ENCODE assay signal across 1 cellular context in the genomic region with DNA sequence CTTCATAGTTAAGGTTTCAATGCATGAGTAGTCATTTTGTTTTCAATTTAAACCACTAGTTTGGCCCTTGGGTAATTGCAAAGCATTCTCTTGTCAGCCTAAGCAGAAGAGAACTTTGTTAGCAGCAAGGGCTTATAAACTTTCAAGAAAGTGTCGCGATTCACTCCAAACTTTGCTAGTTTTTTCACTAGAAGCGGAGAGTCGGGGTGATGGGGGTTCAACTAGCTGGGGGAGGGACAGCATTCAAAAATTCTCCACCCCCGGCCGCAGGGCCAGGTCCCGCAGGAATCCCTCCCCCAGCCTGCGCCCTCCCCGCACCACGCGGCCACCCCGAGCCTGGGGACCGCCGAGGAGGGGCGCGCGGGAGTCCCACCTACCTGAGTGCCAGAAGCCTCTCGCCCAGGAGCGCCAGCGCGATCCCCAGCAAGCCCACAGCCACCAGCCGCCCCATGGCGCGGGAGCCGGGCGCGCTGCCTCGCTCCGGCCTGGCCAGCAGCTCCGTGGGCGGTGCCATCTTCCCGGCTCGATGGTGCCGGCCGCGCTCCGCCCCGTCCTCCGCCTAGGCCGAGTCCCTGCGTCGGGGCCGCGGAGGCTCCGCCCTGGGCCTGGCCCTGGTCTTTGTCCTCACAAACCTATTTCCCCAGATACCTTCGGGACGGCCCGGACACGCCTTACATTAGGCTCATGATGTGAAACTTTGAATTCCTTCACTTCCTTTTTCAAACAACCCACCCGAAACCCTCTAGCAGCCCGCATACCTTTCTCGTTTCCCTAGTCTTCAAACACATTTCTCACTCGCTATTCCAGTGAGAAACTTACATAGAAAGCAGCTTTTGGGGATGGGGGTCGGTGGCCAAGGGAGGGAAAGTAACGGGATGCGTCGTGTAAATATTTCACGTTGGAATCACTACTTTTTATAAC.
TF ChIP-seq lines count a peak whose summit lies in the region.

A gene (minus strand): TSS at position 528 of the 921 bp plus-strand sequence. CDS start 77 bp downstream, at position 451.

TF ChIP-seq in K562, 482 proteins besides CTCF, POLR2A, EP300 and RAD21 (continued from another document and continues in another):
- TF ChIP-seq, protein P1, sequence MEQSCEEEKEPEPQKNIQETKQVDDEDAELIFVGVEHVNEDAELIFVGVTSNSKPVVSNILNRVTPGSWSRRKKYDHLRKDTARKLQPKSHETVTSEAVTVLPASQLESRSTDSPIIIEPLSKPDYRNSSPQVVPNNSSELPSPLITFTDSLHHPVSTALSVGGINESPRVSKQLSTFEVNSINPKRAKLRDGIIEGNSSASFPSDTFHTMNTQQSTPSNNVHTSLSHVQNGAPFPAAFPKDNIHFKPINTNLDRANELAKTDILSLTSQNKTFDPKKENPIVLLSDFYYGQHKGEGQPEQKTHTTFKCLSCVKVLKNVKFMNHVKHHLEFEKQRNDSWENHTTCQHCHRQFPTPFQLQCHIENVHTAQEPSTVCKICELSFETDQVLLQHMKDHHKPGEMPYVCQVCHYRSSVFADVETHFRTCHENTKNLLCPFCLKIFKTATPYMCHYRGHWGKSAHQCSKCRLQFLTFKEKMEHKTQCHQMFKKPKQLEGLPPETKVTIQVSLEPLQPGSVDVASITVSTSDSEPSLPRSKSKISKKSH (CRISPR knock-in tag; IDR thresholded peaks at IDR 0.05): no peak
- TF ChIP-seq MYNN (IDR thresholded peaks at IDR 0.05) (no peak), MYNN (CRISPR knock-in tag; IDR thresholded peaks at IDR 0.05) (no peak), CEBPG (CRISPR knock-in tag; IDR thresholded peaks at IDR 0.05) (no peak), CEBPG (tag; conservative IDR thresholded peaks at IDR 0.05 in 1 of 2, IDR thresholded peaks at IDR 0.05 in 1 of 2) (no peak), PRPF4 (IDR thresholded peaks at IDR 0.05; ENCODE audit: insufficient read depth, low read depth, low read length, poor library complexity, severe bottlenecking) (peak; percentile 23), HNRNPH1 (optimal IDR thresholded peaks at IDR 0.05; ENCODE audit: low read depth, low read length) (no peak), PRMT5 (CRISPR knock-in tag; IDR thresholded peaks at IDR 0.05) (no peak), HLTF (IDR thresholded peaks at IDR 0.05) (no peak), ZNF583 (CRISPR knock-in tag; IDR thresholded peaks at IDR 0.05) (no peak), ZNF174 (CRISPR knock-in tag; IDR thresholded peaks at IDR 0.05) (no peak), SLC30A9 (CRISPR knock-in tag; IDR thresholded peaks at IDR 0.05) (no peak), ILF3 (IDR thresholded peaks at IDR 0.05; ENCODE audit: borderline replicate concordance) (no peak; the same call in 1 of the 2 replicates), ZNF253 (CRISPR knock-in tag; conservative IDR thresholded peaks at IDR 0.05) (no peak), NFYB (IDR thresholded peaks at IDR 0.05; ENCODE audit: extremely low read depth, insufficient read length) (no peak), FOSL1 (tag; conservative IDR thresholded peaks at IDR 0.05) (no peak), CCAR2 (IDR thresholded peaks at IDR 0.05; ENCODE audit: low read depth, low read length) (no peak), ZBTB17 (CRISPR knock-in tag; IDR thresholded peaks at IDR 0.05) (peak; percentile 90), ZNF121 (CRISPR knock-in tag; conservative IDR thresholded peaks at IDR 0.05) (no peak), SUPT5H (IDR thresholded peaks at IDR 0.05) (peak; percentile 86), IFI16 (CRISPR knock-in tag; IDR thresholded peaks at IDR 0.05) (no peak), DMBX1 (CRISPR knock-in tag; IDR thresholded peaks at IDR 0.05; ENCODE audit: borderline replicate concordance) (no peak), PYGO2 (tag; IDR thresholded peaks at IDR 0.05) (no peak), TBP (optimal IDR thresholded peaks at IDR 0.05; ENCODE audit: low read depth, low read length) (peak; percentile 78), MEIS2 (IDR thresholded peaks at IDR 0.05; ENCODE audit: partially characterized antibody) (no peak), ZKSCAN8 (CRISPR knock-in tag; IDR thresholded peaks at IDR 0.05) (no peak), CXXC5 (CRISPR knock-in tag; IDR thresholded peaks at IDR 0.05) (peak; percentile 85), SMAD1 (IDR thresholded peaks at IDR 0.05; ENCODE audit: low read depth, low read length, partially characterized antibody) (peak; percentile 25), L3MBTL2 (IDR thresholded peaks at IDR 0.05) (peak; percentile 81), FOXM1 (IDR thresholded peaks at IDR 0.05; ENCODE audit: low read depth) (0 out of 2 replicates have a peak, but pooled peaks have one; percentile 37), FOXM1 (CRISPR knock-in tag; IDR thresholded peaks at IDR 0.05; ENCODE audit: low read depth) (no peak), RBBP5 (IDR thresholded peaks at IDR 0.05; ENCODE audit: borderline replicate concordance, insufficient read depth, low read length, poor library complexity, severe bottlenecking) (peak; percentile 57), ZBTB8A (IDR thresholded peaks at IDR 0.05; ENCODE audit: partially characterized antibody) (no peak)
- TF ChIP-seq, protein P2, sequence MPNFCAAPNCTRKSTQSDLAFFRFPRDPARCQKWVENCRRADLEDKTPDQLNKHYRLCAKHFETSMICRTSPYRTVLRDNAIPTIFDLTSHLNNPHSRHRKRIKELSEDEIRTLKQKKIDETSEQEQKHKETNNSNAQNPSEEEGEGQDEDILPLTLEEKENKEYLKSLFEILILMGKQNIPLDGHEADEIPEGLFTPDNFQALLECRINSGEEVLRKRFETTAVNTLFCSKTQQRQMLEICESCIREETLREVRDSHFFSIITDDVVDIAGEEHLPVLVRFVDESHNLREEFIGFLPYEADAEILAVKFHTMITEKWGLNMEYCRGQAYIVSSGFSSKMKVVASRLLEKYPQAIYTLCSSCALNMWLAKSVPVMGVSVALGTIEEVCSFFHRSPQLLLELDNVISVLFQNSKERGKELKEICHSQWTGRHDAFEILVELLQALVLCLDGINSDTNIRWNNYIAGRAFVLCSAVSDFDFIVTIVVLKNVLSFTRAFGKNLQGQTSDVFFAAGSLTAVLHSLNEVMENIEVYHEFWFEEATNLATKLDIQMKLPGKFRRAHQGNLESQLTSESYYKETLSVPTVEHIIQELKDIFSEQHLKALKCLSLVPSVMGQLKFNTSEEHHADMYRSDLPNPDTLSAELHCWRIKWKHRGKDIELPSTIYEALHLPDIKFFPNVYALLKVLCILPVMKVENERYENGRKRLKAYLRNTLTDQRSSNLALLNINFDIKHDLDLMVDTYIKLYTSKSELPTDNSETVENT (CRISPR knock-in tag; IDR thresholded peaks at IDR 0.05): peak; percentile 85
- TF ChIP-seq, protein P3, sequence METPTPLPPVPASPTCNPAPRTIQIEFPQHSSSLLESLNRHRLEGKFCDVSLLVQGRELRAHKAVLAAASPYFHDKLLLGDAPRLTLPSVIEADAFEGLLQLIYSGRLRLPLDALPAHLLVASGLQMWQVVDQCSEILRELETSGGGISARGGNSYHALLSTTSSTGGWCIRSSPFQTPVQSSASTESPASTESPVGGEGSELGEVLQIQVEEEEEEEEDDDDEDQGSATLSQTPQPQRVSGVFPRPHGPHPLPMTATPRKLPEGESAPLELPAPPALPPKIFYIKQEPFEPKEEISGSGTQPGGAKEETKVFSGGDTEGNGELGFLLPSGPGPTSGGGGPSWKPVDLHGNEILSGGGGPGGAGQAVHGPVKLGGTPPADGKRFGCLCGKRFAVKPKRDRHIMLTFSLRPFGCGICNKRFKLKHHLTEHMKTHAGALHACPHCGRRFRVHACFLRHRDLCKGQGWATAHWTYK (CRISPR knock-in tag; IDR thresholded peaks at IDR 0.05): no peak
- TF ChIP-seq, protein P4, sequence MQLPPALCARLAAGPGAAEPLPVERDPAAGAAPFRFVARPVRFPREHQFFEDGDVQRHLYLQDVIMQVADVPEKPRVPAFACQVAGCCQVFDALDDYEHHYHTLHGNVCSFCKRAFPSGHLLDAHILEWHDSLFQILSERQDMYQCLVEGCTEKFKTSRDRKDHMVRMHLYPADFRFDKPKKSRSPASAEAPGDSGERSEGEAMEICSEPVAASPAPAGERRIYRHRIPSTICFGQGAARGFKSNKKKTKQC (CRISPR knock-in tag; IDR thresholded peaks at IDR 0.05): peak; percentile 92
- TF ChIP-seq, protein P5, sequence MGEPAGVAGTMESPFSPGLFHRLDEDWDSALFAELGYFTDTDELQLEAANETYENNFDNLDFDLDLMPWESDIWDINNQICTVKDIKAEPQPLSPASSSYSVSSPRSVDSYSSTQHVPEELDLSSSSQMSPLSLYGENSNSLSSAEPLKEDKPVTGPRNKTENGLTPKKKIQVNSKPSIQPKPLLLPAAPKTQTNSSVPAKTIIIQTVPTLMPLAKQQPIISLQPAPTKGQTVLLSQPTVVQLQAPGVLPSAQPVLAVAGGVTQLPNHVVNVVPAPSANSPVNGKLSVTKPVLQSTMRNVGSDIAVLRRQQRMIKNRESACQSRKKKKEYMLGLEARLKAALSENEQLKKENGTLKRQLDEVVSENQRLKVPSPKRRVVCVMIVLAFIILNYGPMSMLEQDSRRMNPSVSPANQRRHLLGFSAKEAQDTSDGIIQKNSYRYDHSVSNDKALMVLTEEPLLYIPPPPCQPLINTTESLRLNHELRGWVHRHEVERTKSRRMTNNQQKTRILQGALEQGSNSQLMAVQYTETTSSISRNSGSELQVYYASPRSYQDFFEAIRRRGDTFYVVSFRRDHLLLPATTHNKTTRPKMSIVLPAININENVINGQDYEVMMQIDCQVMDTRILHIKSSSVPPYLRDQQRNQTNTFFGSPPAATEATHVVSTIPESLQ (CRISPR knock-in tag; IDR thresholded peaks at IDR 0.05): 0 out of 2 replicates have a peak, but pooled peaks have one; percentile 10
- TF ChIP-seq, protein P6, sequence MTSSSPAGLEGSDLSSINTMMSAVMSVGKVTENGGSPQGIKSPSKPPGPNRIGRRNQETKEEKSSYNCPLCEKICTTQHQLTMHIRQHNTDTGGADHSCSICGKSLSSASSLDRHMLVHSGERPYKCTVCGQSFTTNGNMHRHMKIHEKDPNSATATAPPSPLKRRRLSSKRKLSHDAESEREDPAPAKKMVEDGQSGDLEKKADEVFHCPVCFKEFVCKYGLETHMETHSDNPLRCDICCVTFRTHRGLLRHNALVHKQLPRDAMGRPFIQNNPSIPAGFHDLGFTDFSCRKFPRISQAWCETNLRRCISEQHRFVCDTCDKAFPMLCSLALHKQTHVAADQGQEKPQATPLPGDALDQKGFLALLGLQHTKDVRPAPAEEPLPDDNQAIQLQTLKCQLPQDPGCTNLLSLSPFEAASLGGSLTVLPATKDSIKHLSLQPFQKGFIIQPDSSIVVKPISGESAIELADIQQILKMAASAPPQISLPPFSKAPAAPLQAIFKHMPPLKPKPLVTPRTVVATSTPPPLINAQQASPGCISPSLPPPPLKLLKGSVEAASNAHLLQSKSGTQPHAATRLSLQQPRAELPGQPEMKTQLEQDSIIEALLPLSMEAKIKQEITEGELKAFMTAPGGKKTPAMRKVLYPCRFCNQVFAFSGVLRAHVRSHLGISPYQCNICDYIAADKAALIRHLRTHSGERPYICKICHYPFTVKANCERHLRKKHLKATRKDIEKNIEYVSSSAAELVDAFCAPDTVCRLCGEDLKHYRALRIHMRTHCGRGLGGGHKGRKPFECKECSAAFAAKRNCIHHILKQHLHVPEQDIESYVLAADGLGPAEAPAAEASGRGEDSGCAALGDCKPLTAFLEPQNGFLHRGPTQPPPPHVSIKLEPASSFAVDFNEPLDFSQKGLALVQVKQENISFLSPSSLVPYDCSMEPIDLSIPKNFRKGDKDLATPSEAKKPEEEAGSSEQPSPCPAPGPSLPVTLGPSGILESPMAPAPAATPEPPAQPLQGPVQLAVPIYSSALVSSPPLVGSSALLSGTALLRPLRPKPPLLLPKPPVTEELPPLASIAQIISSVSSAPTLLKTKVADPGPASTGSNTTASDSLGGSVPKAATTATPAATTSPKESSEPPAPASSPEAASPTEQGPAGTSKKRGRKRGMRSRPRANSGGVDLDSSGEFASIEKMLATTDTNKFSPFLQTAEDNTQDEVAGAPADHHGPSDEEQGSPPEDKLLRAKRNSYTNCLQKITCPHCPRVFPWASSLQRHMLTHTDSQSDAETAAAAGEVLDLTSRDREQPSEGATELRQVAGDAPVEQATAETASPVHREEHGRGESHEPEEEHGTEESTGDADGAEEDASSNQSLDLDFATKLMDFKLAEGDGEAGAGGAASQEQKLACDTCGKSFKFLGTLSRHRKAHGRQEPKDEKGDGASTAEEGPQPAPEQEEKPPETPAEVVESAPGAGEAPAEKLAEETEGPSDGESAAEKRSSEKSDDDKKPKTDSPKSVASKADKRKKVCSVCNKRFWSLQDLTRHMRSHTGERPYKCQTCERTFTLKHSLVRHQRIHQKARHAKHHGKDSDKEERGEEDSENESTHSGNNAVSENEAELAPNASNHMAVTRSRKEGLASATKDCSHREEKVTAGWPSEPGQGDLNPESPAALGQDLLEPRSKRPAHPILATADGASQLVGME (CRISPR knock-in tag; IDR thresholded peaks at IDR 0.05): no peak
- TF ChIP-seq, protein P7, sequence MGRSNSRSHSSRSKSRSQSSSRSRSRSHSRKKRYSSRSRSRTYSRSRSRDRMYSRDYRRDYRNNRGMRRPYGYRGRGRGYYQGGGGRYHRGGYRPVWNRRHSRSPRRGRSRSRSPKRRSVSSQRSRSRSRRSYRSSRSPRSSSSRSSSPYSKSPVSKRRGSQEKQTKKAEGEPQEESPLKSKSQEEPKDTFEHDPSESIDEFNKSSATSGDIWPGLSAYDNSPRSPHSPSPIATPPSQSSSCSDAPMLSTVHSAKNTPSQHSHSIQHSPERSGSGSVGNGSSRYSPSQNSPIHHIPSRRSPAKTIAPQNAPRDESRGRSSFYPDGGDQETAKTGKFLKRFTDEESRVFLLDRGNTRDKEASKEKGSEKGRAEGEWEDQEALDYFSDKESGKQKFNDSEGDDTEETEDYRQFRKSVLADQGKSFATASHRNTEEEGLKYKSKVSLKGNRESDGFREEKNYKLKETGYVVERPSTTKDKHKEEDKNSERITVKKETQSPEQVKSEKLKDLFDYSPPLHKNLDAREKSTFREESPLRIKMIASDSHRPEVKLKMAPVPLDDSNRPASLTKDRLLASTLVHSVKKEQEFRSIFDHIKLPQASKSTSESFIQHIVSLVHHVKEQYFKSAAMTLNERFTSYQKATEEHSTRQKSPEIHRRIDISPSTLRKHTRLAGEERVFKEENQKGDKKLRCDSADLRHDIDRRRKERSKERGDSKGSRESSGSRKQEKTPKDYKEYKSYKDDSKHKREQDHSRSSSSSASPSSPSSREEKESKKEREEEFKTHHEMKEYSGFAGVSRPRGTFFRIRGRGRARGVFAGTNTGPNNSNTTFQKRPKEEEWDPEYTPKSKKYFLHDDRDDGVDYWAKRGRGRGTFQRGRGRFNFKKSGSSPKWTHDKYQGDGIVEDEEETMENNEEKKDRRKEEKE (IDR thresholded peaks at IDR 0.05; ENCODE audit: borderline replicate concordance in 1 of 2, control insufficient read depth in 1 of 2, low read depth in 2 of 2, low read length in 1 of 2): 0 out of 4 replicates have a peak, but pooled peaks of 1 of the 2 experiments have one; percentile 49
- TF ChIP-seq, protein P8, sequence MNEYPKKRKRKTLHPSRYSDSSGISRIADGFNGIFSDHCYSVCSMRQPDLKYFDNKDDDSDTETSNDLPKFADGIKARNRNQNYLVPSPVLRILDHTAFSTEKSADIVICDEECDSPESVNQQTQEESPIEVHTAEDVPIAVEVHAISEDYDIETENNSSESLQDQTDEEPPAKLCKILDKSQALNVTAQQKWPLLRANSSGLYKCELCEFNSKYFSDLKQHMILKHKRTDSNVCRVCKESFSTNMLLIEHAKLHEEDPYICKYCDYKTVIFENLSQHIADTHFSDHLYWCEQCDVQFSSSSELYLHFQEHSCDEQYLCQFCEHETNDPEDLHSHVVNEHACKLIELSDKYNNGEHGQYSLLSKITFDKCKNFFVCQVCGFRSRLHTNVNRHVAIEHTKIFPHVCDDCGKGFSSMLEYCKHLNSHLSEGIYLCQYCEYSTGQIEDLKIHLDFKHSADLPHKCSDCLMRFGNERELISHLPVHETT (CRISPR knock-in tag; conservative IDR thresholded peaks at IDR 0.05 in 1 of 2, IDR thresholded peaks at IDR 0.05 in 1 of 2): no peak
